20 cellular contexts compared by ENCODE assay signal in the genomic region with DNA sequence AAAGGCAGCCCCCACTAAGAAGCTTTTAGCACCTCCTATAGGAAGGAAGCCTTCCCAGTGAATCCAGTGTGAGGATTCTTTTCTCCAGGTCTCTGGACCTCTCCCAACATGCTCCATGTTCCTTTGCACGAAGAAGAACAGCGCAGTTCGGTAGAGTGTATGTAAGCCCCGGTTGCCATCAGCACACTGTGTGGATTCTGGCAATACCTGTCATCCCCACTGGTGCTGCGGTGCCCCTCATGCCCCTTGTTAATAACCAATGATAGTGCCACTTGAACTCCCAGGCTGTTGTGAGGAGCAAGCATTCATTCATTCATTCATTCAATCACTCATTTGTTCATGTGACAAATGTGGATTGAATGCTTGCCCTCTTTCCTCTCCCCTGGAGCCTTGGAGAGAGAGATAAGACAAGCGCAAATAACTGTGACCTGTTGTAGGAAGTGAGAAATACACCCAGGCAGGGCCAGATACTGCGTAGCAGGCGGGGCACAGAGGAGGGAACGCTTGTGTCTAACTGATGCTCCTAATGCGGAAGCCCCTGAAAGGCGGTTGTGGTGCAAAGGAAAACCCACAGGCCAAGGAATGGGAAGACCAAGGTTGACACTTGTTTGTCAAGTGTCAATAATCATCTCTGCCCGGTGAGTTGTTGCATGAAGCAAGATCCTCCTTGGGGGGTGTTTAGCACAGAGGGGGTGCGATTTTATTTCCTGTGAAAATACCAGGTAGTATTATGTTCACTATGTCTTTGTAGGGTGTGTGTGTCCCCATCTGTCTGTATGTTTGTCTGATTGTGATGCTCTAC. TPM values are rescaled to one million over a fixed set of nuclear protein-coding genes. Genes with fewer than 3 reads are reported as not detected.
DNase-seq lines count a peak whose midpoint lies in the region; ATAC-seq and TF ChIP-seq lines count a peak whose summit lies in the region.
"Had no signal": no experiment of that assay in that cellular context is flagged by ENCODE, and none has a peak within 500 bp of the region (broad histone marks: within the 10 kb centered on the region; RNA-seq: fewer than 3 reads in every experiment).

No MANE protein-coding gene starts in this region.

- H3K27ac ChIP-seq in heart right ventricle (peak overlapping the region in 7 of 10 donors; percentile 32 to 85 (median 50)), heart left ventricle (peak overlapping the region in 5 of 12 donors; percentile 2 to 83 (median 83))
- H3K27ac ChIP-seq: sigmoid colon had no signal

- H3K36me3 ChIP-seq in heart right ventricle (no peaks in the 10 kb centered on the region), heart left ventricle (no peaks in the 10 kb centered on the region)
- H3K36me3 ChIP-seq: Peyer's patch, sigmoid colon had no signal

- H3K27me3 Mint-ChIP-seq in natural killer cell (ENCODE audit: low read depth in 2 of 2) = no peaks in the 10 kb centered on the region
- no peaks in the 10 kb centered on the region for H3K27me3 Mint-ChIP-seq in activated T-helper 17 cell treated with anti-CD3 and anti-CD28 coated beads, Interleukin-2, amount 50 U/mL, for 72 hours

- no peak for ATAC-seq in heart right ventricle
- ATAC-seq in heart left ventricle = no peak
- ATAC-seq in natural killer cell = peak; percentile 73 to 83 (median 76)
- no peak for ATAC-seq in HG02973 (IDR thresholded peaks at IDR 0.05; ENCODE audit: unreplicated experiment)
- ATAC-seq in HG02981 (IDR thresholded peaks at IDR 0.05; ENCODE audit: unreplicated experiment) = no peak
- no peak for ATAC-seq in activated T-helper 17 cell treated with anti-CD3 and anti-CD28 coated beads, Interleukin-2, amount 50 U/mL, for 72 hours (replicated peaks)

- TF ChIP-seq POLR2A in heart left ventricle (IDR thresholded peaks at IDR 0.05) = no peak

- WGBS in heart right ventricle, 2 donors = 69 to 70% methylated on average over 13 of the region's 13 CpGs
- 65 to 79% (median 69%) methylated on average over 13 of the region's 13 CpGs for WGBS in heart left ventricle, 4 donors

- DNase-seq in heart right ventricle = no peak
- no peak for DNase-seq in heart left ventricle
- peak; percentile 82 for DNase-seq in MV-4-11 (lab: John Stamatoyannopoulos, UW)
- peak; percentile 72 for DNase-seq in UCSD-AML1 (lab: John Stamatoyannopoulos, UW; ENCODE audit: unreplicated experiment)
- DNase-seq in natural killer cell = peak; percentile 49
- DNase-seq: activated CD4-positive, alpha-beta T cell treated with anti-CD3 and anti-CD28 coated beads, Interleukin-2, amount 10 ng/mL, durations not matched to agents 7 days and 5 days; activated T-cell treated with anti-CD3 and anti-CD28 coated beads, Interleukin-2, amount 50 U/mL, for 72 hours; mesenchymal stem cell; NCI-H1092; sigmoid colon; stimulated activated CD4-positive, alpha-beta T cell treated with anti-CD3 and anti-CD28 coated beads, Interleukin-2, amount 100 ng/mL, for 48 hours; T-helper 1 cell had no signal

- H3K9me3 ChIP-seq in heart right ventricle = no peaks in the 10 kb centered on the region
- H3K9me3 ChIP-seq in heart left ventricle = no peaks in the 10 kb centered on the region
- H3K9me3 ChIP-seq: Peyer's patch, sigmoid colon had no signal

- no peaks in the 10 kb centered on the region for H3K9me3 Mint-ChIP-seq in natural killer cell
- no peaks in the 10 kb centered on the region for H3K9me3 Mint-ChIP-seq in activated T-helper 17 cell treated with anti-CD3 and anti-CD28 coated beads, Interleukin-2, amount 50 U/mL, for 72 hours
- H3K9me3 Mint-ChIP-seq: activated CD4-positive, alpha-beta T cell treated with anti-CD3 and anti-CD28 coated beads, Interleukin-2, amount 10 ng/mL, durations not matched to agents 7 days and 5 days; activated T-cell treated with anti-CD3 and anti-CD28 coated beads, Interleukin-2, amount 50 U/mL, for 72 hours; type B pancreatic cell had no signal

- no peak overlapping the region for H3K4me3 Mint-ChIP-seq in natural killer cell
- H3K4me3 Mint-ChIP-seq in activated T-helper 17 cell treated with anti-CD3 and anti-CD28 coated beads, Interleukin-2, amount 50 U/mL, for 72 hours = no peak overlapping the region
- H3K4me3 Mint-ChIP-seq: activated CD4-positive, alpha-beta T cell treated with anti-CD3 and anti-CD28 coated beads, Interleukin-2, amount 10 ng/mL, durations not matched to agents 7 days and 5 days; activated T-cell treated with anti-CD3 and anti-CD28 coated beads, Interleukin-2, amount 50 U/mL, for 72 hours; type B pancreatic cell had no signal

- peaks cover 5 to 41% (median 22%) of the 10 kb centered on the region in 9 donors for H3K4me1 ChIP-seq in heart right ventricle
- peaks cover 0 to 38% (median 14%) of the 10 kb centered on the region in 12 donors for H3K4me1 ChIP-seq in heart left ventricle

- TF ChIP-seq CTCF in heart right ventricle (IDR thresholded peaks at IDR 0.05) (no peak), heart left ventricle (IDR thresholded peaks at IDR 0.05) (no peak), natural killer cell (IDR thresholded peaks at IDR 0.05) (no peak)

- no peak overlapping the region for H3K27ac Mint-ChIP-seq in natural killer cell
- no peak overlapping the region for H3K27ac Mint-ChIP-seq in activated T-helper 17 cell treated with anti-CD3 and anti-CD28 coated beads, Interleukin-2, amount 50 U/mL, for 72 hours
- H3K27ac Mint-ChIP-seq: activated CD4-positive, alpha-beta T cell treated with anti-CD3 and anti-CD28 coated beads, Interleukin-2, amount 10 ng/mL, durations not matched to agents 7 days and 5 days; activated T-cell treated with anti-CD3 and anti-CD28 coated beads, Interleukin-2, amount 50 U/mL, for 72 hours; type B pancreatic cell had no signal

- H3K27me3 ChIP-seq in heart right ventricle = peaks cover 0 to 13% (median 4%) of the 10 kb centered on the region in 7 donors
- peaks cover 0 to 6% (median 0%) of the 10 kb centered on the region in 9 donors for H3K27me3 ChIP-seq in heart left ventricle
- H3K27me3 ChIP-seq: Peyer's patch had no signal

- intact Hi-C loops in heart right ventricle (cut with DNase I) (loop anchor here in 2 of 10 donors (1.0 to 5.0 kb wide), 2 partner anchors 9 to 84 kb away; no protein-coding TSS in a partner anchor), heart left ventricle (cut with DNase I) (loop anchor here in 1 of 10 donors (5.0 kb wide), 1 partner anchor 84 kb away; no protein-coding TSS in a partner anchor), natural killer cell (cut with micrococcal nuclease) (no loop called here)

- no peaks in the 10 kb centered on the region for H3K36me3 Mint-ChIP-seq in natural killer cell
- no peaks in the 10 kb centered on the region for H3K36me3 Mint-ChIP-seq in activated T-helper 17 cell treated with anti-CD3 and anti-CD28 coated beads, Interleukin-2, amount 50 U/mL, for 72 hours (ENCODE audit: low read depth)
- H3K36me3 Mint-ChIP-seq: type B pancreatic cell had no signal

- H3K4me3 ChIP-seq in heart right ventricle = no peak overlapping the region
- no peak overlapping the region for H3K4me3 ChIP-seq in heart left ventricle
- H3K4me3 ChIP-seq: Peyer's patch, sigmoid colon had no signal

- H3K4me1 Mint-ChIP-seq in natural killer cell = peaks cover 21 to 52% of the 10 kb centered on the region in 2 donors
- H3K4me1 Mint-ChIP-seq in activated T-helper 17 cell treated with anti-CD3 and anti-CD28 coated beads, Interleukin-2, amount 50 U/mL, for 72 hours = peaks cover under 1% of the 10 kb centered on the region

RNA-seq across cellular contexts. Expression of a gene that starts 9.8 kb away (rescaled TPM):
- total RNA-seq in heart right ventricle = 10 to 100 TPM in 2 of 10 donors, 1 to 10 TPM in 3, under 1 TPM in 5; 0.19 to 13.5 (median 1.0) TPM
- polyA plus RNA-seq in heart right ventricle = 1 to 10 TPM; 3.2 to 3.7 TPM
- 1 to 10 TPM in 6 of 9 donors, under 1 TPM in 3; 0.29 to 3.5 (median 1.8) TPM for total RNA-seq in heart left ventricle
- 1 to 10 TPM; 1.3 to 1.7 TPM for polyA plus RNA-seq in heart left ventricle
- 10 to 100 TPM; 58.3 to 65.2 (median 60.9) TPM for total RNA-seq in natural killer cell
- total RNA-seq in activated T-helper 17 cell treated with anti-CD3 and anti-CD28 coated beads, Interleukin-2, amount 50 U/mL, for 72 hours = under 1 TPM in 1 of 2 donors, not detected in 1; 0.21 TPM
- total RNA-seq: activated CD4-positive, alpha-beta T cell treated with anti-CD3 and anti-CD28 coated beads, Interleukin-2, amount 10 ng/mL, durations not matched to agents 7 days and 5 days; endothelial cell of umbilical vein; glomerular endothelial cell; H4 had no signal
- polyA plus RNA-seq: endothelial cell of umbilical vein had no signal

RNA-seq across cellular contexts. Expression of a gene that starts 43.0 kb away (rescaled TPM):
- total RNA-seq in heart right ventricle = 1 to 10 TPM in 2 of 10 donors, under 1 TPM in 8; 0.09 to 6.2 (median 0.47) TPM
- polyA plus RNA-seq in heart right ventricle = under 1 TPM; 0.32 to 0.51 TPM
- 10 to 100 TPM in 1 of 9 donors, 1 to 10 TPM in 3, under 1 TPM in 4, not detected in 1; 0.30 to 10.3 (median 0.86) TPM for total RNA-seq in heart left ventricle
- polyA plus RNA-seq in heart left ventricle = under 1 TPM; 0.19 to 0.36 TPM
- total RNA-seq in natural killer cell = 100 to 1,000 TPM; 144 to 241 (median 196) TPM
- total RNA-seq in activated T-helper 17 cell treated with anti-CD3 and anti-CD28 coated beads, Interleukin-2, amount 50 U/mL, for 72 hours = 100 to 1,000 TPM; 238 to 281 TPM

RNA-seq across cellular contexts. Expression of a gene that starts 58.9 kb away (rescaled TPM):
- total RNA-seq in heart right ventricle (10 to 100 TPM; 70.9 to 92.7 (median 83.4) TPM), heart left ventricle (10 to 100 TPM; 33.0 to 86.4 (median 75.6) TPM), natural killer cell (100 to 1,000 TPM; 109 to 120 (median 109) TPM)
- polyA plus RNA-seq in heart right ventricle (10 to 100 TPM; 21.5 to 29.6 TPM), heart left ventricle (10 to 100 TPM; 22.6 to 35.5 TPM)
- 10 to 100 TPM; 43.6 to 51.4 TPM for total RNA-seq in activated T-helper 17 cell treated with anti-CD3 and anti-CD28 coated beads, Interleukin-2, amount 50 U/mL, for 72 hours

Comparison
In these comparisons a context has a peak if more than half of its experiments do, and no peak if none do; other contexts are left out.
1. ATAC-seq: peak in natural killer cell (3 of 3); none in heart right ventricle (0 of 8), heart left ventricle (0 of 4), HG02973 (single experiment), HG02981 (single experiment) and activated T-helper 17 cell treated with anti-CD3 and anti-CD28 coated beads, Interleukin-2, amount 50 U/mL, for 72 hours (single experiment).
2. DNase-seq: peak in MV-4-11 (single experiment), UCSD-AML1 (single experiment) and natural killer cell (single experiment); none in heart right ventricle (0 of 2) and heart left ventricle (0 of 5).
3. RNA of a gene that starts 9.8 kb away (total RNA-seq): 58.3 to 65.2 TPM in natural killer cell; 0.29 to 3.5 TPM in heart left ventricle, 0.19 to 13.5 TPM in heart right ventricle and 0.21 TPM in activated T-helper 17 cell treated with anti-CD3 and anti-CD28 coated beads, Interleukin-2, amount 50 U/mL, for 72 hours; every median in the first group is over 4 times any median in the second.
4. RNA of a gene that starts 43.0 kb away (total RNA-seq): 238 to 281 TPM in activated T-helper 17 cell treated with anti-CD3 and anti-CD28 coated beads, Interleukin-2, amount 50 U/mL, for 72 hours and 144 to 241 TPM in natural killer cell; 0.30 to 10.3 TPM in heart left ventricle and 0.09 to 6.2 TPM in heart right ventricle; every median in the first group is over 10 times any median in the second.